ENCODE assay signal across 17 cellular contexts in the genomic region with DNA sequence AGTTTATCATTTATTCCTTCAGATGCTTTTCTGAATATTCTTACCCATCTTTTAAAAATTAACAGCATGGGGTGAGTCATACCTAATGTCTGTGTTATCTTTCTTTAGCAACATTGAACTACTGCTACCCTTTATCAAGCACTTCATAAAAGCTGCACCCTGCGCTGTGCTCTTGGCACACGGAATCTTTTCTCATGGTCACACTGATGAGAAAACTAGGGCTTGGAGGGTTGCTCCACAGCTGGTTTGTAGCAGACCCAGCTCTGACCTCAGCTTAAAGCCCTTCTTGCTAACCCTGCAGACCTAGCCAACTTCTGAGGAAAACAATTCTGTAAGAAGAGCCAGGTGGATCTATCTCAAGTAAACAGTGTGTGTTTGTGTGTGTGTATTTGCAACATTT.
DNase-seq lines count a peak whose midpoint lies in the region; ATAC-seq, FAIRE-seq and TF ChIP-seq lines count a peak whose summit lies in the region.
"Had no signal": no experiment of that assay in that cellular context is flagged by ENCODE, and none has a peak within 500 bp of the region (broad histone marks: within the 10 kb centered on the region; RNA-seq: fewer than 3 reads in every experiment).

No MANE protein-coding gene starts in this region.

- no peak overlapping the region for H3K27ac Mint-ChIP-seq in astrocyte (ENCODE audit: unreplicated experiment)
- H3K27ac Mint-ChIP-seq in glutamatergic neuron (ENCODE audit: unreplicated experiment) = peak overlapping the region; percentile 82
- H3K27ac Mint-ChIP-seq: T-helper 2 cell treated with Interferon-gamma antibody and Interleukin-4, amounts not matched to agents 5 μg/mL and 100 μg/mL, for 36 hours had no signal

- peaks cover 14% of the 10 kb centered on the region for H3K4me1 ChIP-seq in astrocyte (ENCODE audit: insufficient read depth, low read length)
- peaks cover 35 to 48% of the 10 kb centered on the region in 2 donors for H3K4me1 ChIP-seq in gastrocnemius medialis
- no peaks in the 10 kb centered on the region for H3K4me1 ChIP-seq in effector memory CD4-positive, alpha-beta T cell (ENCODE audit: control insufficient read depth, insufficient read depth, low read length, poor library complexity, severe bottlenecking)
- H3K4me1 ChIP-seq: suprapubic skin had no signal

- no peaks in the 10 kb centered on the region for H3K79me2 ChIP-seq in astrocyte (ENCODE audit: insufficient read depth, low read length)

- TF ChIP-seq CTCF in astrocyte (IDR thresholded peaks at IDR 0.05; ENCODE audit: insufficient read depth, low read depth, low read length) (no peak), glutamatergic neuron (IDR thresholded peaks at IDR 0.05; ENCODE audit: partially characterized antibody, unreplicated experiment) (no peak), gastrocnemius medialis (IDR thresholded peaks at IDR 0.05 in 4 of 5, conservative IDR thresholded peaks at IDR 0.05 in 1 of 5) (no peak)

- DNase-seq in DMS79 treated with DMSO at 0.1 percent for 48 hours (lab: John Stamatoyannopoulos, UW) = peak; percentile 81
- peak; percentile 77 for DNase-seq in astrocyte (ENCODE audit: low read depth)
- no peak for DNase-seq in glutamatergic neuron
- no peak for DNase-seq in gastrocnemius medialis
- no peak for DNase-seq in effector memory CD4-positive, alpha-beta T cell
- DNase-seq in NCI-H1092 (lab: John Stamatoyannopoulos, UW) = no peak
- DNase-seq in NCI-H1694 treated with DMSO at 0.1 percent for 48 hours (lab: John Stamatoyannopoulos, UW) = no peak
- DNase-seq in NCI-H2029 treated with DMSO at 0.1 percent for 48 hours (lab: John Stamatoyannopoulos, UW) = no peak
- DNase-seq: immature natural killer cell, NCI-H187 treated with DMSO at 0.1 percent for 48 hours, NCI-H748 treated with DMSO at 0.1 percent for 48 hours had no signal

- H3K9me3 ChIP-seq in astrocyte (ENCODE audit: insufficient read depth, low read depth, low read length) (no peaks in the 10 kb centered on the region), gastrocnemius medialis (no peaks in the 10 kb centered on the region)
- H3K9me3 ChIP-seq in effector memory CD4-positive, alpha-beta T cell (ENCODE audit: control insufficient read depth, low read length) = no peaks in the 10 kb centered on the region
- H3K9me3 ChIP-seq: suprapubic skin had no signal

- in situ Hi-C loops in gastrocnemius medialis (cut with MboI; ENCODE audit: low sequenced_read_pairs in 4 of 4) = no loop called here

- H3K4me3 ChIP-seq in astrocyte (ENCODE audit: insufficient read depth, low read depth, low read length) (no peak overlapping the region), gastrocnemius medialis (no peak overlapping the region)
- no peak overlapping the region for H3K4me3 ChIP-seq in effector memory CD4-positive, alpha-beta T cell (ENCODE audit: insufficient read depth, low read depth, low read length, poor library complexity, severe bottlenecking)
- H3K4me3 ChIP-seq: suprapubic skin had no signal

- intact Hi-C loops in gastrocnemius medialis (cut with DNase I; ENCODE audit: low total_unique reads) = no loop called here

- no peaks in the 10 kb centered on the region for H3K27me3 ChIP-seq in astrocyte (ENCODE audit: insufficient read depth, low read length)
- no peaks in the 10 kb centered on the region for H3K27me3 ChIP-seq in gastrocnemius medialis
- H3K27me3 ChIP-seq in effector memory CD4-positive, alpha-beta T cell (replicated peaks; ENCODE audit: control insufficient read depth, insufficient read depth, low read length, poor library complexity, severe bottlenecking) = no peaks in the 10 kb centered on the region
- H3K27me3 ChIP-seq: suprapubic skin had no signal

- no peaks in the 10 kb centered on the region for H3K36me3 ChIP-seq in astrocyte (ENCODE audit: insufficient read depth, low read length)
- peaks cover 0 to 9% of the 10 kb centered on the region in 2 donors for H3K36me3 ChIP-seq in gastrocnemius medialis
- peaks cover 33% of the 10 kb centered on the region for H3K36me3 ChIP-seq in effector memory CD4-positive, alpha-beta T cell (ENCODE audit: control insufficient read depth, insufficient read depth, low read length)

- H3K27ac ChIP-seq in astrocyte (ENCODE audit: low read depth, low read length) = no peak overlapping the region
- H3K27ac ChIP-seq in gastrocnemius medialis = peak overlapping the region; percentile 37 to 54 (median 44)
- H3K27ac ChIP-seq in effector memory CD4-positive, alpha-beta T cell (ENCODE audit: insufficient read depth, low read length, poor library complexity, severe bottlenecking) = no peak overlapping the region
- H3K27ac ChIP-seq: RWPE1 had no signal

- peak; percentile 59 to 66 for ATAC-seq in gastrocnemius medialis

- FAIRE-seq in astrocyte (lab: Jason Lieb, UNC) = no peak
- FAIRE-seq: frontal cortex, G401.6 had no signal

- H3K36me3 Mint-ChIP-seq in astrocyte (ENCODE audit: low read depth, unreplicated experiment) (peaks cover 2% of the 10 kb centered on the region), glutamatergic neuron (ENCODE audit: unreplicated experiment) (peaks cover 12% of the 10 kb centered on the region)

- H3K4me2 ChIP-seq in astrocyte (ENCODE audit: low read length) = peak overlapping the region; percentile 17

- H3K9me3 Mint-ChIP-seq in astrocyte (ENCODE audit: unreplicated experiment) (no peaks in the 10 kb centered on the region), glutamatergic neuron (ENCODE audit: unreplicated experiment) (peaks cover 11% of the 10 kb centered on the region)
- H3K9me3 Mint-ChIP-seq: CD14-positive monocyte; immature natural killer cell; T-helper 2 cell treated with Interferon-gamma antibody and Interleukin-4, amounts not matched to agents 5 μg/mL and 100 μg/mL, for 36 hours had no signal

- no peak overlapping the region for H3K4me3 Mint-ChIP-seq in astrocyte (ENCODE audit: unreplicated experiment)
- peak overlapping the region; percentile 21 for H3K4me3 Mint-ChIP-seq in glutamatergic neuron (ENCODE audit: unreplicated experiment)
- H3K4me3 Mint-ChIP-seq: CD14-positive monocyte; immature natural killer cell; T-helper 2 cell treated with Interferon-gamma antibody and Interleukin-4, amounts not matched to agents 5 μg/mL and 100 μg/mL, for 36 hours had no signal

- no peak for TF ChIP-seq POLR2A in gastrocnemius medialis (IDR thresholded peaks at IDR 0.05)

- H3K4me1 Mint-ChIP-seq in astrocyte (ENCODE audit: low read depth, unreplicated experiment) (peaks cover 12% of the 10 kb centered on the region), glutamatergic neuron (ENCODE audit: low read depth, unreplicated experiment) (peaks cover 53% of the 10 kb centered on the region)

- no peak overlapping the region for H3K9ac ChIP-seq in astrocyte (ENCODE audit: low read length)

- no peaks in the 10 kb centered on the region for H4K20me1 ChIP-seq in astrocyte (ENCODE audit: insufficient read depth, low read length)

- H3K27me3 Mint-ChIP-seq in astrocyte (ENCODE audit: low read depth, unreplicated experiment) (no peaks in the 10 kb centered on the region), glutamatergic neuron (ENCODE audit: unreplicated experiment) (no peaks in the 10 kb centered on the region)

- H2AFZ ChIP-seq in astrocyte (ENCODE audit: low read depth, low read length) = no peak overlapping the region

Comparison
In these comparisons a context has a peak if more than half of its experiments do, and no peak if none do; other contexts are left out.
1. DNase-seq: peak in DMS79 treated with DMSO at 0.1 percent for 48 hours (single experiment) and astrocyte (single experiment); none in glutamatergic neuron (single experiment), gastrocnemius medialis (0 of 2), effector memory CD4-positive, alpha-beta T cell (0 of 3), NCI-H1092 (single experiment), NCI-H1694 treated with DMSO at 0.1 percent for 48 hours (single experiment) and NCI-H2029 treated with DMSO at 0.1 percent for 48 hours (single experiment).
2. H3K27ac ChIP-seq: peak in gastrocnemius medialis (4 of 4); none in astrocyte (single experiment) and effector memory CD4-positive, alpha-beta T cell (single experiment).